Comparison of ENCODE assay signal across 1 cellular context in genomic region chr2:62711832-62712494, GRCh38.
TF ChIP-seq lines count a peak whose summit lies in the region.

No MANE protein-coding gene starts in this region.

TF ChIP-seq in HepG2, 621 proteins besides CTCF, POLR2A, EP300 and RAD21 (continued from another document and continues in another):
- TF ChIP-seq AFF4 (CRISPR knock-in tag; IDR thresholded peaks at IDR 0.05) (no peak), KAT7 (CRISPR knock-in tag; IDR thresholded peaks at IDR 0.05; ENCODE audit: borderline replicate concordance) (0 out of 2 replicates have a peak, but pooled peaks have one; percentile 37), ZNF780A (CRISPR knock-in tag; IDR thresholded peaks at IDR 0.05) (no peak), E2F2 (CRISPR knock-in tag; IDR thresholded peaks at IDR 0.05; ENCODE audit: borderline replicate concordance) (no peak), HMG20A (CRISPR knock-in tag; IDR thresholded peaks at IDR 0.05; ENCODE audit: borderline replicate concordance) (0 out of 2 replicates have a peak, but pooled peaks have one; percentile 26), ARID3A (IDR thresholded peaks at IDR 0.05; ENCODE audit: low read depth, low read length) (0 out of 2 replicates have a peak, but pooled peaks have one; percentile 30), PRDM15 (CRISPR knock-in tag; IDR thresholded peaks at IDR 0.05) (no peak), REPIN1 (CRISPR knock-in tag; IDR thresholded peaks at IDR 0.05; ENCODE audit: borderline replicate concordance, low read depth) (no peak), THYN1 (CRISPR knock-in tag; IDR thresholded peaks at IDR 0.05; ENCODE audit: borderline replicate concordance, low read depth) (no peak), GZF1 (CRISPR knock-in tag; IDR thresholded peaks at IDR 0.05) (no peak), HNRNPK (IDR thresholded peaks at IDR 0.05; ENCODE audit: low read depth, low read length, poor library complexity, severe bottlenecking) (no peak), LCORL (IDR thresholded peaks at IDR 0.05) (peak; percentile 69), LCORL (CRISPR knock-in tag; IDR thresholded peaks at IDR 0.05) (0 out of 2 replicates have a peak, but pooled peaks have one; percentile 32), CREB1 (IDR thresholded peaks at IDR 0.05) (no peak), CREB1 (CRISPR knock-in tag; IDR thresholded peaks at IDR 0.05) (peak; percentile 39; the same call in 1 of the 2 replicates), BCL3 (CRISPR knock-in tag; IDR thresholded peaks at IDR 0.05) (no peak), ZNF660 (CRISPR knock-in tag; IDR thresholded peaks at IDR 0.05; ENCODE audit: borderline replicate concordance, low read depth) (no peak), ZNF878 (CRISPR knock-in tag; IDR thresholded peaks at IDR 0.05) (peak; percentile 61; the same call in 1 of the 2 replicates), CCAR2 (optimal IDR thresholded peaks at IDR 0.05; ENCODE audit: low read depth, low read length) (no peak), CERS6 (CRISPR knock-in tag; IDR thresholded peaks at IDR 0.05) (no peak), ZBTB1 (CRISPR knock-in tag; IDR thresholded peaks at IDR 0.05; ENCODE audit: borderline replicate concordance) (no peak), ZNF383 (CRISPR knock-in tag; IDR thresholded peaks at IDR 0.05; ENCODE audit: borderline replicate concordance) (no peak), ELF1 (CRISPR knock-in tag; IDR thresholded peaks at IDR 0.05) (no peak), ZNF234 (CRISPR knock-in tag; conservative IDR thresholded peaks at IDR 0.05) (no peak), NCOR1 (IDR thresholded peaks at IDR 0.05; ENCODE audit: borderline replicate concordance, low read length) (peak; percentile 81), IKZF1 (IDR thresholded peaks at IDR 0.05) (no peak), ZNF672 (CRISPR knock-in tag; IDR thresholded peaks at IDR 0.05) (no peak), ZNF24 (IDR thresholded peaks at IDR 0.05) (peak; percentile 86), ZNF550 (CRISPR knock-in tag; IDR thresholded peaks at IDR 0.05; ENCODE audit: borderline replicate concordance) (no peak), NFYB (CRISPR knock-in tag; IDR thresholded peaks at IDR 0.05) (peak; percentile 67; the same call in 1 of the 2 replicates), SMARCC2 (IDR thresholded peaks at IDR 0.05) (no peak), RXRB (CRISPR knock-in tag; IDR thresholded peaks at IDR 0.05; ENCODE audit: borderline replicate concordance) (peak; percentile 66; the same call in 1 of the 2 replicates), ZNF740 (CRISPR knock-in tag; IDR thresholded peaks at IDR 0.05) (no peak), ZSCAN9 (CRISPR knock-in tag; IDR thresholded peaks at IDR 0.05; ENCODE audit: borderline replicate concordance) (peak; percentile 44; the same call in 1 of the 2 replicates), ZGPAT (CRISPR knock-in tag; IDR thresholded peaks at IDR 0.05) (peak; percentile 35; the same call in 1 of the 2 replicates), ZNF33B (CRISPR knock-in tag; IDR thresholded peaks at IDR 0.05) (no peak), RCOR2 (CRISPR knock-in tag; IDR thresholded peaks at IDR 0.05) (peak; percentile 63; the same call in 1 of the 2 replicates), HNF4A (CRISPR knock-in tag; IDR thresholded peaks at IDR 0.05) (peak; percentile 95), FOXP1 (IDR thresholded peaks at IDR 0.05) (no peak), FOXP1 (CRISPR knock-in tag; IDR thresholded peaks at IDR 0.05) (no peak), AHDC1 (CRISPR knock-in tag; IDR thresholded peaks at IDR 0.05; ENCODE audit: borderline replicate concordance) (0 out of 2 replicates have a peak, but pooled peaks have one; percentile 59), PCBP2 (optimal IDR thresholded peaks at IDR 0.05; ENCODE audit: low read depth, low read length, poor library complexity, severe bottlenecking) (no peak), CEBPB (IDR thresholded peaks at IDR 0.05; ENCODE audit: borderline replicate concordance, low read depth, low read length) (peak; percentile 95)
